Comparison of ENCODE assay signal across 8 cellular contexts in the genomic region with DNA sequence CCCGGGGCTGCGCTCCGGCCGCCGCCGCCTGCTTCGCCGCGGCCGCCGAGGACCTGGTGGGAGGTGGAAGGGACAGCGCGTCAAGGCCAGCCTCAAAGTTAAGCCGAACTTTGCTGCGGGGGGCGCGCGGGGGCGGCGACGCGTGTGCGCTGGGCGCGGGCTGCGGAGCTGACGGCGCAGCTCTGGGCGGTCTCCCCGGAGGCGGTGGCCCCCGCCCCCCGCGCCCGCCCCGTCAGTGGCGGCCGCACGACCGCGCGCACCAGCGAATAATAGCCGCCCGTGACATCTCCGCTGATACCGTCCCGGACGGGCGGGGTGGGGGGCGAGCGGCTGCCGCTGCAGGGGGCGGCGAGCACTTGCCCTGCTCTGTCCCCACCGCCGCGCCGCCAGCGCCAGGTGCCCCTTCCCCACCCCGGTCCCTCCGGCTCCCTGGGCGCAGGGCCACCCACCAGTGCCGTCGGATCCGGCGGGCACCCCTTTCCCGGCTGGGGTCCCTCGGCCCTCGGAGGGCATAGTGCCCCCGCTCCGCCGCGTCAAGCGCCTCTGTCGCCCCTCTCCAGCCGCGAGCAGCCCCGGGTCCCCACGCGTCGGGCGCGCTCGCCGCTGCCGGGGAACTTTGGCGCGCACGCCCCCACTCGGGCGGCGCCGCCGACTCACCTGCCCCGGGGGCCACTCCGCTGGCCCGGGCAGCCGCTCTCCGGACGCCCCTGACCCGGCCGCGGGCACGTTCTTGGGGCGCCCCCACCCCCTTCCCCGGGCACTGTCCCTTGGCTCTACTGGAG. TPM values are rescaled to one million over a fixed set of nuclear protein-coding genes. Genes with fewer than 3 reads are reported as not detected.
A peak's percentile ranks its signal among the peaks of the same experiment; 100 is the strongest.
DNase-seq lines count a peak whose midpoint lies in the region; ATAC-seq and TF ChIP-seq lines count a peak whose summit lies in the region.

No MANE protein-coding gene starts in this region.

- no peak for ATAC-seq in HG03045 (IDR thresholded peaks at IDR 0.05; ENCODE audit: unreplicated experiment)

- TF ChIP-seq POLR2A in erythroblast (IDR thresholded peaks at IDR 0.05; ENCODE audit: low read length) (peak; percentile 41), prostate gland (IDR thresholded peaks at IDR 0.05) (no peak)

- peak; percentile 66 for DNase-seq in stimulated activated CD4-positive, alpha-beta T cell treated with anti-CD3 and anti-CD28 coated beads, Interleukin-15, amount 100 ng/mL, for 24 hours
- no peak for DNase-seq in stimulated activated CD4-positive, alpha-beta T cell treated with anti-CD3 and anti-CD28 coated beads, Interleukin-2, amount 100 ng/mL, for 48 hours
- DNase-seq in T-helper 9 cell (peak; percentile 44), erythroblast (lab: John Stamatoyannopoulos, UW) (peak; percentile 80 to 85), prostate gland (ENCODE audit: low spot score) (no peak), SKM-1 treated with dmso at 0.1 percent for 144 hours (lab: John Stamatoyannopoulos, UW; ENCODE audit: unreplicated experiment) (no peak), NCI-H128 (lab: John Stamatoyannopoulos, UW; ENCODE audit: unreplicated experiment) (no peak)

- no peaks in the 10 kb centered on the region for H3K27me3 ChIP-seq in prostate gland (replicated peaks; ENCODE audit: insufficient read depth)

- intact Hi-C loops in prostate gland (cut with DNase I): loop anchor here (5.0 kb wide), 1 partner anchor 50 kb away; no protein-coding TSS in a partner anchor

- peak overlapping the region; percentile 47 to 63 for H3K4me3 ChIP-seq in prostate gland

- H3K9me3 ChIP-seq in prostate gland: no peaks in the 10 kb centered on the region

- H3K27ac ChIP-seq in prostate gland: peak overlapping the region; percentile 35 to 51

- H3K36me3 ChIP-seq in prostate gland: no peaks in the 10 kb centered on the region

- no peak for TF ChIP-seq CTCF in prostate gland (IDR thresholded peaks at IDR 0.05)

- H3K4me1 ChIP-seq in prostate gland (replicated peaks): no peaks in the 10 kb centered on the region

- WGBS in prostate gland: 1% methylated on average over 68 of the region's 107 CpGs

RNA-seq across cellular contexts. Expression of a gene that starts 0.8 kb away (rescaled TPM):
- total RNA-seq in prostate gland: 10 to 100 TPM in 1 of 2 donors, under 1 TPM in 1; 0.73 to 16.4 TPM

RNA-seq across cellular contexts. Expression of a gene that starts 12.4 kb away (rescaled TPM):
- 10 to 100 TPM in 1 of 2 donors, 1 to 10 TPM in 1; 2.0 to 32.5 TPM for total RNA-seq in prostate gland

Comparison
In these comparisons a context has a peak if more than half of its experiments do, and no peak if none do; other contexts are left out.
1. DNase-seq: peak in stimulated activated CD4-positive, alpha-beta T cell treated with anti-CD3 and anti-CD28 coated beads, Interleukin-15, amount 100 ng/mL, for 24 hours (single experiment), T-helper 9 cell (single experiment) and erythroblast (2 of 2); none in stimulated activated CD4-positive, alpha-beta T cell treated with anti-CD3 and anti-CD28 coated beads, Interleukin-2, amount 100 ng/mL, for 48 hours (0 of 2), prostate gland (single experiment), SKM-1 treated with dmso at 0.1 percent for 144 hours (single experiment) and NCI-H128 (single experiment).